In genomic region chr9:950139-950538, GRCh38 we compare ENCODE assay signal across 32 cellular contexts. TPM values are rescaled to one million over a fixed set of nuclear protein-coding genes. Genes with fewer than 3 reads are reported as not detected.
"Had no signal": no experiment of that assay in that cellular context is flagged by ENCODE, and none has a peak within 500 bp of the region (broad histone marks: within the 10 kb centered on the region; RNA-seq: fewer than 3 reads in every experiment).

No MANE protein-coding gene starts in this region.

- ATAC-seq: activated CD8-positive, alpha-beta memory T cell treated with anti-CD3 and anti-CD28 coated beads, Interleukin-2, amount 10 ng/mL, durations not matched to agents 7 days and 5 days; activated naive CD4-positive, alpha-beta T cell treated with anti-CD3 and anti-CD28 coated beads, Interleukin-2, amount 50 U/mL, for 72 hours; activated naive CD8-positive, alpha-beta T cell treated with anti-CD3 and anti-CD28 coated beads, Interleukin-2, amount 50 U/mL, for 24 hours; activated T-cell treated with anti-CD3 and anti-CD28 coated beads, Interleukin-2, amount 50 U/mL, for 4 hours; body of pancreas; PC-3; SK-N-SH treated with all-trans-retinoic acid at 6 μM for 48 hours had no signal

- H3K27me3 ChIP-seq: ascending aorta, SJSA1 had no signal

- H3K4me3 Mint-ChIP-seq: activated B cell treated with CpG ODN at 0.5 μM for 24 hours; activated CD4-positive, alpha-beta T cell treated with anti-CD3 and anti-CD28 coated beads, Interleukin-2, amount 10 ng/mL, durations not matched to agents 24 days and 14 days; activated CD8-positive, alpha-beta memory T cell treated with anti-CD3 and anti-CD28 coated beads, Interleukin-2, amount 10 ng/mL, durations not matched to agents 7 days and 5 days; activated naive CD8-positive, alpha-beta T cell treated with anti-CD3 and anti-CD28 coated beads, Interleukin-2, amount 50 U/mL, for 24 hours; activated T-cell treated with anti-CD3 and anti-CD28 coated beads, Interleukin-2, amount 50 U/mL, for 4 hours; T-helper 2 cell treated with Interferon-gamma antibody and Interleukin-4, amounts not matched to agents 5 μg/mL and 100 μg/mL, for 36 hours had no signal

- H3K36me3 ChIP-seq: ascending aorta, SJSA1 had no signal

- H3K4me1 Mint-ChIP-seq: activated B cell treated with CpG ODN at 0.5 μM for 24 hours; activated CD4-positive, alpha-beta T cell treated with anti-CD3 and anti-CD28 coated beads, Interleukin-2, amount 10 ng/mL, durations not matched to agents 24 days and 14 days; activated CD8-positive, alpha-beta memory T cell treated with anti-CD3 and anti-CD28 coated beads, Interleukin-2, amount 10 ng/mL, durations not matched to agents 7 days and 5 days; activated naive CD8-positive, alpha-beta T cell treated with anti-CD3 and anti-CD28 coated beads, Interleukin-2, amount 50 U/mL, for 24 hours had no signal

- H3K27ac ChIP-seq: ascending aorta, body of pancreas, SJSA1 had no signal

- H3K36me3 Mint-ChIP-seq: activated CD8-positive, alpha-beta memory T cell treated with anti-CD3 and anti-CD28 coated beads, Interleukin-2, amount 10 ng/mL, durations not matched to agents 7 days and 5 days; activated naive CD4-positive, alpha-beta T cell treated with anti-CD3 and anti-CD28 coated beads, Interleukin-2, amount 50 U/mL, for 72 hours had no signal

- H3K4me1 ChIP-seq: ascending aorta, body of pancreas, SJSA1 had no signal

- H3K4me3 ChIP-seq: ascending aorta, body of pancreas, SJSA1 had no signal

- H3K9me3 Mint-ChIP-seq: activated B cell treated with CpG ODN at 0.5 μM for 24 hours; activated CD4-positive, alpha-beta T cell treated with anti-CD3 and anti-CD28 coated beads, Interleukin-2, amount 10 ng/mL, durations not matched to agents 24 days and 14 days; activated naive CD4-positive, alpha-beta T cell treated with anti-CD3 and anti-CD28 coated beads, Interleukin-2, amount 50 U/mL, for 72 hours; activated naive CD8-positive, alpha-beta T cell treated with anti-CD3 and anti-CD28 coated beads, Interleukin-2, amount 50 U/mL, for 24 hours; activated T-cell treated with anti-CD3 and anti-CD28 coated beads, Interleukin-2, amount 50 U/mL, for 4 hours; T-helper 2 cell treated with Interferon-gamma antibody and Interleukin-4, amounts not matched to agents 5 μg/mL and 100 μg/mL, for 36 hours had no signal

- H3K27ac Mint-ChIP-seq: activated B cell treated with CpG ODN at 0.5 μM for 24 hours; activated CD4-positive, alpha-beta T cell treated with anti-CD3 and anti-CD28 coated beads, Interleukin-2, amount 10 ng/mL, durations not matched to agents 24 days and 14 days; activated CD8-positive, alpha-beta memory T cell treated with anti-CD3 and anti-CD28 coated beads, Interleukin-2, amount 10 ng/mL, durations not matched to agents 7 days and 5 days; activated naive CD4-positive, alpha-beta T cell treated with anti-CD3 and anti-CD28 coated beads, Interleukin-2, amount 50 U/mL, for 72 hours; activated naive CD8-positive, alpha-beta T cell treated with anti-CD3 and anti-CD28 coated beads, Interleukin-2, amount 50 U/mL, for 24 hours; T-helper 2 cell treated with Interferon-gamma antibody and Interleukin-4, amounts not matched to agents 5 μg/mL and 100 μg/mL, for 36 hours had no signal

- H3K9me3 ChIP-seq: ascending aorta, body of pancreas, SJSA1 had no signal

- DNase-seq: activated B cell treated with CpG ODN at 0.5 μM for 24 hours; activated CD4-positive, alpha-beta T cell treated with anti-CD3 and anti-CD28 coated beads for 1 hour; activated CD4-positive, alpha-beta T cell treated with anti-CD3 and anti-CD28 coated beads, Interleukin-2, amount 10 ng/mL, durations not matched to agents 24 days and 14 days; activated CD4-positive, alpha-beta T cell treated with anti-CD3 and anti-CD28 coated beads, Interleukin-2, amount 50 U/mL, for 48 hours; activated CD8-positive, alpha-beta memory T cell treated with anti-CD3 and anti-CD28 coated beads, Interleukin-2, amount 10 ng/mL, durations not matched to agents 7 days and 5 days; activated effector memory CD4-positive, alpha-beta T cell treated with anti-CD3 and anti-CD28 coated beads, Interleukin-2, amount 50 U/mL, for 16 hours; activated naive CD4-positive, alpha-beta T cell treated with Interleukin-2 at 50 U/mL for 16 hours; activated naive CD8-positive, alpha-beta T cell treated with anti-CD3 and anti-CD28 coated beads, Interleukin-2, amount 50 U/mL, for 24 hours; activated T-cell treated with anti-CD3 and anti-CD28 coated beads, Interleukin-2, amount 50 U/mL, for 4 hours; amniotic stem cell; body of pancreas; central memory CD4-positive, alpha-beta T cell; Kasumi-1; KBM-7; NCI-H1092; NCI-H1417; NCI-H1930; NCI-H2107; NCI-H345; NCI-H510A; NCI-H69; PC-3; SHP77; SW 1271 had no signal

RNA-seq across cellular contexts. Expression of gene DMRT3, which starts 26.3 kb away (rescaled TPM):
- total RNA-seq: activated B cell treated with CpG ODN at 0.5 μM for 24 hours; activated CD4-positive, alpha-beta T cell treated with anti-CD3 and anti-CD28 coated beads, Interleukin-2, amount 10 ng/mL, durations not matched to agents 24 days and 14 days; activated CD8-positive, alpha-beta memory T cell treated with anti-CD3 and anti-CD28 coated beads, Interleukin-2, amount 10 ng/mL, durations not matched to agents 7 days and 5 days; activated naive CD4-positive, alpha-beta T cell treated with anti-CD3 and anti-CD28 coated beads, Interleukin-2, amount 50 U/mL, for 72 hours; activated T-cell treated with anti-CD3 and anti-CD28 coated beads, Interleukin-2, amount 50 U/mL, for 4 hours; ascending aorta; body of pancreas; bronchial epithelial cell; M059J; PC-3; SJSA1; T-helper 1 cell treated with Interleukin-12 subunit alpha and Interleukin-12 subunit beta and Interleukin-4 antibody, amounts not matched to agents 30 ng/mL and 1 ng/mL, for 36 hours had no signal
